ENCODE assay signal across 8 cellular contexts in genomic region chr12:26936559-26937442, GRCh38. TPM values are rescaled to one million over a fixed set of nuclear protein-coding genes. Genes with fewer than 3 reads are reported as not detected.
A peak's percentile ranks its signal among the peaks of the same experiment; 100 is the strongest.
DNase-seq lines count a peak whose midpoint lies in the region; ATAC-seq lines count a peak whose summit lies in the region.

No MANE protein-coding gene starts in this region.

- peak overlapping the region; percentile 96 for H3K27ac Mint-ChIP-seq in activated T-helper 1 cell treated with anti-CD3 and anti-CD28 coated beads, Interleukin-12 subunit alpha, Interleukin-12 subunit beta, Interleukin-2, Interleukin-4 antibody, amounts not matched to agents 30 ng/mL and 10 ng/mL and 1 ng/mL, durations not matched to agents 14 hours and 24 hours and 36 hours

- intact Hi-C loops in activated T-helper 1 cell treated with anti-CD3 and anti-CD28 coated beads, Interleukin-12 subunit alpha, Interleukin-12 subunit beta, Interleukin-2, Interleukin-4 antibody, amounts not matched to agents 30 ng/mL and 10 ng/mL and 1 ng/mL, durations not matched to agents 14 hours and 24 hours and 36 hours (cut with micrococcal nuclease) = loop anchor here (1.0 to 10.0 kb wide), 7 partner anchors 86 to 1884 kb away; partner anchors contain the start of genes MED21 and STK38L

- H3K27ac ChIP-seq in iPS-20b (ENCODE audit: low read length) = no peak overlapping the region
- H3K27ac ChIP-seq in subcutaneous abdominal adipose tissue (ENCODE audit: low read depth, low read length) = peak overlapping the region; percentile 84

- no peaks in the 10 kb centered on the region for H3K27me3 Mint-ChIP-seq in activated T-helper 1 cell treated with anti-CD3 and anti-CD28 coated beads, Interleukin-12 subunit alpha, Interleukin-12 subunit beta, Interleukin-2, Interleukin-4 antibody, amounts not matched to agents 30 ng/mL and 10 ng/mL and 1 ng/mL, durations not matched to agents 14 hours and 24 hours and 36 hours (ENCODE audit: insufficient read depth)

- peaks cover 82% of the 10 kb centered on the region for H3K4me1 Mint-ChIP-seq in activated T-helper 1 cell treated with anti-CD3 and anti-CD28 coated beads, Interleukin-12 subunit alpha, Interleukin-12 subunit beta, Interleukin-2, Interleukin-4 antibody, amounts not matched to agents 30 ng/mL and 10 ng/mL and 1 ng/mL, durations not matched to agents 14 hours and 24 hours and 36 hours (ENCODE audit: low read depth)

- no peak for ATAC-seq in HG03469 (IDR thresholded peaks at IDR 0.05; ENCODE audit: unreplicated experiment)
- ATAC-seq in GM18519 (IDR thresholded peaks at IDR 0.05; ENCODE audit: low FRiP score, unreplicated experiment) = no peak
- ATAC-seq in GM19397 (IDR thresholded peaks at IDR 0.05; ENCODE audit: unreplicated experiment) = no peak

- peak overlapping the region; percentile 96 for H3K4me3 Mint-ChIP-seq in activated T-helper 1 cell treated with anti-CD3 and anti-CD28 coated beads, Interleukin-12 subunit alpha, Interleukin-12 subunit beta, Interleukin-2, Interleukin-4 antibody, amounts not matched to agents 30 ng/mL and 10 ng/mL and 1 ng/mL, durations not matched to agents 14 hours and 24 hours and 36 hours

- peak overlapping the region; percentile 96 for H3K4me3 ChIP-seq in iPS-20b (ENCODE audit: low read length)
- peak overlapping the region; percentile 86 to 100 (median 99) for H3K4me3 ChIP-seq in subcutaneous abdominal adipose tissue (ENCODE audit: low read depth in 1 of 5, low read length in 5 of 5)

- H3K9me3 ChIP-seq in iPS-20b (ENCODE audit: insufficient read depth, low read depth, low read length) = no peaks in the 10 kb centered on the region
- no peaks in the 10 kb centered on the region for H3K9me3 ChIP-seq in subcutaneous abdominal adipose tissue (ENCODE audit: control insufficient read depth in 5 of 5, low read length in 5 of 5)

- H3K27me3 ChIP-seq in iPS-20b (ENCODE audit: insufficient read depth, low read length) = no peaks in the 10 kb centered on the region
- H3K27me3 ChIP-seq in subcutaneous abdominal adipose tissue (ENCODE audit: control insufficient read depth in 5 of 5, insufficient read depth in 4 of 5, low read length in 5 of 5) = no peaks in the 10 kb centered on the region

- H3K4me1 ChIP-seq in iPS-20b (ENCODE audit: insufficient read depth, low read length) (peaks cover 14% of the 10 kb centered on the region), subcutaneous abdominal adipose tissue (ENCODE audit: control insufficient read depth in 5 of 5, insufficient read depth in 5 of 5, low read length in 5 of 5) (peaks cover 6 to 47% (median 42%) of the 10 kb centered on the region in 5 donors)

- DNase-seq in stimulated activated CD4-positive, alpha-beta T cell treated with anti-CD3 and anti-CD28 coated beads, Interleukin-15, amount 100 ng/mL, for 24 hours = peak; percentile 16
- no peak for DNase-seq in stimulated activated CD4-positive, alpha-beta T cell treated with anti-CD3 and anti-CD28 coated beads, Interleukin-4, amount 100 ng/mL, for 4 hours
- DNase-seq in activated T-helper 1 cell treated with anti-CD3 and anti-CD28 coated beads, Interleukin-12 subunit alpha, Interleukin-12 subunit beta, Interleukin-2, Interleukin-4 antibody, amounts not matched to agents 30 ng/mL and 10 ng/mL and 1 ng/mL, durations not matched to agents 14 hours and 24 hours and 36 hours (ENCODE audit: low spot score) = no peak

- no peaks in the 10 kb centered on the region for H3K9me3 Mint-ChIP-seq in activated T-helper 1 cell treated with anti-CD3 and anti-CD28 coated beads, Interleukin-12 subunit alpha, Interleukin-12 subunit beta, Interleukin-2, Interleukin-4 antibody, amounts not matched to agents 30 ng/mL and 10 ng/mL and 1 ng/mL, durations not matched to agents 14 hours and 24 hours and 36 hours

- H3K9ac ChIP-seq in iPS-20b (ENCODE audit: low read depth, low read length) = peak overlapping the region; percentile 94
- H3K9ac ChIP-seq in subcutaneous abdominal adipose tissue (ENCODE audit: low read length in 5 of 5) = peak overlapping the region; percentile 87 to 99 (median 98)

- H3K36me3 ChIP-seq in iPS-20b (ENCODE audit: insufficient read depth, low read depth, low read length) (peaks cover 29% of the 10 kb centered on the region), subcutaneous abdominal adipose tissue (ENCODE audit: control insufficient read depth in 5 of 5, insufficient read depth in 5 of 5, low read length in 5 of 5) (peaks cover 0 to 16% (median 5%) of the 10 kb centered on the region in 5 donors)

- peaks cover 34% of the 10 kb centered on the region for H3K36me3 Mint-ChIP-seq in activated T-helper 1 cell treated with anti-CD3 and anti-CD28 coated beads, Interleukin-12 subunit alpha, Interleukin-12 subunit beta, Interleukin-2, Interleukin-4 antibody, amounts not matched to agents 30 ng/mL and 10 ng/mL and 1 ng/mL, durations not matched to agents 14 hours and 24 hours and 36 hours (ENCODE audit: low read depth)

RNA-seq across cellular contexts. Expression of gene INTS13, which starts 1.0 kb away (rescaled TPM):
- 43.8 and 52.2 TPM in 2 replicates for total RNA-seq in activated T-helper 1 cell treated with anti-CD3 and anti-CD28 coated beads, Interleukin-12 subunit alpha, Interleukin-12 subunit beta, Interleukin-2, Interleukin-4 antibody, amounts not matched to agents 30 ng/mL and 10 ng/mL and 1 ng/mL, durations not matched to agents 14 hours and 24 hours and 36 hours

RNA-seq across cellular contexts. Expression of gene FGFR1OP2, which starts 1.5 kb away (rescaled TPM):
- 48.3 and 49.9 TPM in 2 replicates for total RNA-seq in activated T-helper 1 cell treated with anti-CD3 and anti-CD28 coated beads, Interleukin-12 subunit alpha, Interleukin-12 subunit beta, Interleukin-2, Interleukin-4 antibody, amounts not matched to agents 30 ng/mL and 10 ng/mL and 1 ng/mL, durations not matched to agents 14 hours and 24 hours and 36 hours
